ENCODE assay signal across 8 cellular contexts in the genomic region with DNA sequence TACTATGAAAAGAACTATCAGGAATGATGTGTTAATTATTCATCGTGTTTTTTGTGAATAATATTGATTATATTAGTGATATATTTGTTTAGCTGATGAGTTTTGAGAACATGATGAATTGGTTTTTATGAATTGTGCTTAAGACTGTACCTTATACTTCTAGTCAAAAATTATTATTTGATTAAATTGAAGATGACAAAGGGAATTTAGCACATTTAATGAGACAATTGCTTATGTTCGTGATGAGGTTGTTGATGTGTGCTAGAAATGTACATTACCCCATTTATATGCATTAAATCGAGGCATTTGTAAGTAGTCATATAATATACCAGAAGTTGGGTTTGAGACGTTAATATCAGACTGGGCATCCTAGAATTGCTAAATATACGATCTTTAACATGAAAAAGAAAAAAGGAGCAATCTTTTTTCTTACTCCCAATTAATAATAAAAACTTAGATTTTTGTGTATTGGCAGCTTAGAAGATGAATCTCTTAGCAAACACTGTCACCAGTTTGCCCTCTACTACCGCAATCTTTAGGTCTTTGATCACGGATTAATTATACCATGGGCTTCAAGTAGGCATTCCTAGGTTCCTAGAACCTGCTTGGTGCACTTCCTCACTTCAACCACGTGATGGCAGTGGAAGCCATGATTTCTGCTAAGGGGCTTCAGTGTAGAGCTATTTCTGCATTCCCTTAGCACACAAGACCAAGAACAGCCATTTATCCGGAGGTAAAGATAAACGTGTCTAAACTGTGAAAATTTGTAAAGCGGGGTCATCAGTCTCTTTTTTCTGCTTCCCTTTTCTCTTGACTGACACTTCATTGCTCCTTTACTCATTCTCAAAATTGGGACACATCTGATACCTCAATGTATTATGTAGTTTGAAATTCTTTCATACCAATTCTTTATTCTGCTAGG. TPM values are rescaled to one million over a fixed set of nuclear protein-coding genes. Genes with fewer than 3 reads are reported as not detected.
DNase-seq lines count a peak whose midpoint lies in the region; ATAC-seq and TF ChIP-seq lines count a peak whose summit lies in the region.

No MANE protein-coding gene starts in this region.

- intact Hi-C loops in left ventricle myocardium superior (cut with micrococcal nuclease), result no loop called here

- H3K36me3 ChIP-seq in BE2C (no peaks in the 10 kb centered on the region), SK-N-SH (replicated peaks in 1 of 2; ENCODE audit: control insufficient read depth in 1 of 2, insufficient read depth in 2 of 2, low read length in 1 of 2) (peaks cover 0 to 3% of the 10 kb centered on the region in 2 experiments)

- peak; percentile 98 for TF ChIP-seq CTCF in BE2C (IDR thresholded peaks at IDR 0.05; ENCODE audit: low read depth, low read length)
- TF ChIP-seq CTCF in SK-N-SH (IDR thresholded peaks at IDR 0.05), result peak; percentile 100
- TF ChIP-seq CTCF in progenitor cell of endocrine pancreas (IDR thresholded peaks at IDR 0.05; ENCODE audit: unreplicated experiment), result peak; percentile 97

- peak overlapping the region in 1 of 2 experiments; percentile 23; a peak in 1 of 4 replicates for H3K27ac ChIP-seq in SK-N-SH (ENCODE audit: low read depth in 2 of 2, low read length in 1 of 2)

- H3K9me3 ChIP-seq in BE2C (no peaks in the 10 kb centered on the region), SK-N-SH (no peaks in the 10 kb centered on the region)

- H3F3A ChIP-seq in SK-N-SH (replicated peaks; ENCODE audit: insufficient read depth), result peaks cover 3% of the 10 kb centered on the region

- H3K4me3 ChIP-seq in BE2C (ENCODE audit: low read depth, low read length), result peak overlapping the region; percentile 86
- H3K4me3 ChIP-seq in SK-N-SH (ENCODE audit: low read depth in 2 of 2, low read length in 1 of 2), result peak overlapping the region; percentile 72 to 90

- POLR2A ChIA-PET in SK-N-SH (lab: Yijun Ruan, JAX), result interaction anchor here (0.6 to 1.7 kb wide), 2 partner anchors 119 to 133 kb away, joined by 3 to 7 read pairs; partner anchors contain the start of gene TMEM209

- peaks cover 43% of the 10 kb centered on the region for H3K4me1 Mint-ChIP-seq in progenitor cell of endocrine pancreas (ENCODE audit: low read depth)

- H3K27ac Mint-ChIP-seq in progenitor cell of endocrine pancreas, result peak overlapping the region; percentile 3

- peaks cover 67% of the 10 kb centered on the region for H3K79me2 ChIP-seq in SK-N-SH (ENCODE audit: insufficient read depth)

- 4% methylated on average over 11 of the region's 11 CpGs for WGBS in SK-N-SH (ENCODE audit: low lambda C conversion rate)

- H3K27me3 Mint-ChIP-seq in progenitor cell of endocrine pancreas, result no peaks in the 10 kb centered on the region

- no peaks in the 10 kb centered on the region for H3K27me3 ChIP-seq in BE2C
- no peaks in the 10 kb centered on the region for H3K27me3 ChIP-seq in SK-N-SH (ENCODE audit: insufficient read depth)

- TF ChIP-seq RAD21 in SK-N-SH (IDR thresholded peaks at IDR 0.05; ENCODE audit: low read length), result peak; percentile 100

- H4K20me1 ChIP-seq in SK-N-SH (ENCODE audit: insufficient read depth), result peaks cover 26% of the 10 kb centered on the region

- DNase-seq in BE2C, result peak; percentile 63
- DNase-seq in NCI-H1092 (lab: John Stamatoyannopoulos, UW), result peak; percentile 78
- peak; percentile 79 for DNase-seq in SK-N-SH
- DNase-seq in amniotic stem cell (lab: John Stamatoyannopoulos, UW), result peak; percentile 50
- no peak for DNase-seq in left ventricle myocardium superior
- peak; percentile 47 for DNase-seq in progenitor cell of endocrine pancreas (ENCODE audit: low spot score, unreplicated experiment)

- H3K4me1 ChIP-seq in BE2C, result no peaks in the 10 kb centered on the region
- H3K4me1 ChIP-seq in SK-N-SH (ENCODE audit: control insufficient read depth in 1 of 2, insufficient read depth in 2 of 2, low read depth in 1 of 2, low read length in 1 of 2), result peaks cover 0 to 18% of the 10 kb centered on the region in 2 experiments; a peak in 2 of 4 replicates

- no peaks in the 10 kb centered on the region for H3K9me2 ChIP-seq in SK-N-SH

- peak overlapping the region; percentile 70 for H3K9ac ChIP-seq in SK-N-SH

- no peaks in the 10 kb centered on the region for H3K9me3 Mint-ChIP-seq in progenitor cell of endocrine pancreas (ENCODE audit: low read depth)

- CTCF ChIA-PET in SK-N-SH (lab: Yijun Ruan, JAX), result interaction anchor here (0.6 to 4.5 kb wide), 90 partner anchors 8 to 768 kb away, joined by 3 to 57 read pairs (median 4); partner anchors contain the start of genes SSMEM1 and TMEM209

- H3K4me3 Mint-ChIP-seq in progenitor cell of endocrine pancreas (ENCODE audit: low read depth), result peak overlapping the region; percentile 94

- peaks cover 5% of the 10 kb centered on the region for H3K36me3 Mint-ChIP-seq in progenitor cell of endocrine pancreas (ENCODE audit: insufficient read depth)

- no peak overlapping the region for H2AFZ ChIP-seq in SK-N-SH (ENCODE audit: low read depth)

- peak; percentile 33 for ATAC-seq in GM19452 (IDR thresholded peaks at IDR 0.05; ENCODE audit: unreplicated experiment)
- peak; percentile 39 for ATAC-seq in left ventricle myocardium superior
- no peak for ATAC-seq in GM21529 (IDR thresholded peaks at IDR 0.05; ENCODE audit: unreplicated experiment)

- H3K4me2 ChIP-seq in SK-N-SH, result peak overlapping the region; percentile 83

- no peak for TF ChIP-seq EP300 in SK-N-SH (IDR thresholded peaks at IDR 0.05; ENCODE audit: borderline replicate concordance in 1 of 2, low read depth in 1 of 2, low read length in 1 of 2)

TF ChIP-seq in SK-N-SH, 30 proteins besides CTCF, POLR2A, EP300 and RAD21 (continues in another document):
- TF ChIP-seq PBX3 (IDR thresholded peaks at IDR 0.05) (no peak), TCF12 (IDR thresholded peaks at IDR 0.05) (no peak), FOXM1 (IDR thresholded peaks at IDR 0.05; ENCODE audit: low read depth) (no peak), MXI1 (IDR thresholded peaks at IDR 0.05; ENCODE audit: low read depth, low read length) (peak; percentile 63; the same call in 1 of the 2 replicates), SMC3 (IDR thresholded peaks at IDR 0.05; ENCODE audit: low read depth, low read length) (peak; percentile 99), USF2 (IDR thresholded peaks at IDR 0.05; ENCODE audit: borderline replicate concordance, low read depth, low read length) (no peak), RXRA (IDR thresholded peaks at IDR 0.05; ENCODE audit: borderline replicate concordance, low read depth) (no peak), YY1 (IDR thresholded peaks at IDR 0.05; ENCODE audit: low read depth) (no peak), NRF1 (IDR thresholded peaks at IDR 0.05; ENCODE audit: low read depth, low read length) (0 out of 2 replicates have a peak, but pooled peaks have one; percentile 27), GABPA (IDR thresholded peaks at IDR 0.05; ENCODE audit: low read depth) (no peak), CHD2 (IDR thresholded peaks at IDR 0.05; ENCODE audit: low read length, partially characterized antibody) (no peak)

RNA-seq across cellular contexts. Expression of gene KLHDC10, which starts 1.6 kb away (rescaled TPM):
- polyA plus RNA-seq in BE2C (2012; ENCODE audit: insufficient read depth, insufficient read length, low read depth), result 30.8 TPM
- 15.9 and 17.8 TPM in 2 replicates for polyA plus RNA-seq in SK-N-SH (2012; rRNA removed)
- 17.8 and 20.1 TPM in 2 replicates for polyA plus RNA-seq in SK-N-SH (2012; cell fraction: cytosol; rRNA removed)
- 19.1 and 37.4 TPM in 2 replicates for polyA plus RNA-seq in SK-N-SH (2012; cell fraction: nucleus; rRNA removed)
- total RNA-seq in left ventricle myocardium superior (24.3 TPM), progenitor cell of endocrine pancreas (50.1 and 50.8 TPM in 2 replicates)

RNA-seq across cellular contexts. Expression of gene ZC3HC1, which starts 20.8 kb away (rescaled TPM):
- 38.5 TPM for polyA plus RNA-seq in BE2C (2012; ENCODE audit: insufficient read depth, insufficient read length, low read depth)
- 36.7 and 41.8 TPM in 2 replicates for polyA plus RNA-seq in SK-N-SH (2012; rRNA removed)
- polyA plus RNA-seq in SK-N-SH (2012; cell fraction: cytosol; rRNA removed), result 26.2 and 31.2 TPM in 2 replicates
- polyA plus RNA-seq in SK-N-SH (2012; cell fraction: nucleus; rRNA removed), result 52.8 and 68.4 TPM in 2 replicates
- total RNA-seq in left ventricle myocardium superior (20.8 TPM), progenitor cell of endocrine pancreas (31.1 and 32.0 TPM in 2 replicates)
